ENCODE assay signal across 8 cellular contexts in genomic region chr13:42270857-42271215, GRCh38. TPM values are rescaled to one million over a fixed set of nuclear protein-coding genes. Genes with fewer than 3 reads are reported as not detected.
DNase-seq lines count a peak whose midpoint lies in the region; ATAC-seq and TF ChIP-seq lines count a peak whose summit lies in the region.

No MANE protein-coding gene starts in this region.

- no peaks in the 10 kb centered on the region for H3F3A ChIP-seq in OCI-LY1 (ENCODE audit: insufficient read depth, low read length)

- H3K9ac ChIP-seq in OCI-LY1 (ENCODE audit: low read length), result peak overlapping the region; percentile 74
- H3K9ac ChIP-seq in endodermal cell (ENCODE audit: extremely low read depth, low read length, poor library complexity, severe bottlenecking), result no peak overlapping the region

- ATAC-seq in GM21619 (IDR thresholded peaks at IDR 0.05; ENCODE audit: unreplicated experiment) (no peak), GM18502 (IDR thresholded peaks at IDR 0.05; ENCODE audit: poor library complexity, unreplicated experiment) (no peak), GM18517 (IDR thresholded peaks at IDR 0.05; ENCODE audit: unreplicated experiment) (no peak)

- CTCF ChIA-PET in CD8-positive, alpha-beta memory T cell (lab: Charles Lee), result interaction anchor here (1.4 kb wide), 1 partner anchor 207 kb away, joined by 4 read pairs; no protein-coding TSS in a partner anchor

- H3K4me3 Mint-ChIP-seq in CD8-positive, alpha-beta memory T cell, result peak overlapping the region; percentile 93 to 99 (median 97)
- H3K4me3 Mint-ChIP-seq in endodermal cell (peak overlapping the region; percentile 89), osteocyte (ENCODE audit: unreplicated experiment) (peak overlapping the region; percentile 98)

- peak overlapping the region; percentile 96 to 100 (median 98) for H3K27ac Mint-ChIP-seq in CD8-positive, alpha-beta memory T cell
- H3K27ac Mint-ChIP-seq in endodermal cell, result no peak overlapping the region
- peak overlapping the region; percentile 96 for H3K27ac Mint-ChIP-seq in osteocyte (ENCODE audit: unreplicated experiment)

- H3K9me3 ChIP-seq in CD8-positive, alpha-beta memory T cell (ENCODE audit: low read length), result no peaks in the 10 kb centered on the region
- no peaks in the 10 kb centered on the region for H3K9me3 ChIP-seq in OCI-LY1 (ENCODE audit: low read length)
- H3K9me3 ChIP-seq in endodermal cell (ENCODE audit: control insufficient read depth, low read length), result peaks cover 17% of the 10 kb centered on the region

- POLR2A ChIA-PET in CD8-positive, alpha-beta memory T cell (lab: Charles Lee), result interaction anchor here (1.4 to 1.8 kb wide), 2 partner anchors 126 to 721 kb away, joined by 5 to 6 read pairs; partner anchors contain the start of gene EPSTI1

- TF ChIP-seq CTCF in OCI-LY1 (IDR thresholded peaks at IDR 0.05; ENCODE audit: low read length) (no peak), endodermal cell (conservative IDR thresholded peaks at IDR 0.05) (no peak), osteocyte (IDR thresholded peaks at IDR 0.05) (no peak)

- no peak for DNase-seq in CD8-positive, alpha-beta memory T cell
- DNase-seq in endodermal cell, result no peak
- no peak for DNase-seq in osteocyte (ENCODE audit: extremely low spot score, unreplicated experiment)
- DNase-seq in NCI-H510A (lab: John Stamatoyannopoulos, UW), result no peak

- no peaks in the 10 kb centered on the region for H3K9me2 ChIP-seq in OCI-LY1 (ENCODE audit: low read depth, low read length)

- H3K9me3 Mint-ChIP-seq in CD8-positive, alpha-beta memory T cell, result no peaks in the 10 kb centered on the region
- H3K9me3 Mint-ChIP-seq in endodermal cell (peaks cover 20% of the 10 kb centered on the region), osteocyte (ENCODE audit: unreplicated experiment) (peaks cover 13% of the 10 kb centered on the region)

- peak overlapping the region; percentile 88 for H3K4me3 ChIP-seq in CD8-positive, alpha-beta memory T cell (ENCODE audit: low read length)
- H3K4me3 ChIP-seq in OCI-LY1 (ENCODE audit: low read depth, low read length, poor library complexity, severe bottlenecking) (peak overlapping the region; percentile 95), endodermal cell (ENCODE audit: low read length) (peak overlapping the region; percentile 89)

- H3K36me3 ChIP-seq in CD8-positive, alpha-beta memory T cell (ENCODE audit: insufficient read depth, low read length), result no peaks in the 10 kb centered on the region
- H3K36me3 ChIP-seq in OCI-LY1 (ENCODE audit: insufficient read depth, low read length) (no peaks in the 10 kb centered on the region), endodermal cell (ENCODE audit: control insufficient read depth, insufficient read depth, low read length) (no peaks in the 10 kb centered on the region)

- H3K27ac ChIP-seq in CD8-positive, alpha-beta memory T cell (ENCODE audit: low read depth, low read length), result peak overlapping the region; percentile 94
- H3K27ac ChIP-seq in OCI-LY1 (ENCODE audit: low read depth, low read length, poor library complexity, severe bottlenecking), result peak overlapping the region; percentile 59
- H3K27ac ChIP-seq in endodermal cell (ENCODE audit: low read depth, low read length), result no peak overlapping the region

- peaks cover 0 to 10% (median 0%) of the 10 kb centered on the region in 3 donors for H3K36me3 Mint-ChIP-seq in CD8-positive, alpha-beta memory T cell
- H3K36me3 Mint-ChIP-seq in endodermal cell (ENCODE audit: low read depth), result peaks cover 4% of the 10 kb centered on the region
- H3K36me3 Mint-ChIP-seq in osteocyte (ENCODE audit: unreplicated experiment), result no peaks in the 10 kb centered on the region

- H3K79me2 ChIP-seq in OCI-LY1 (ENCODE audit: insufficient read depth, low read length), result peaks cover 33% of the 10 kb centered on the region

- H3K4me1 ChIP-seq in CD8-positive, alpha-beta memory T cell (ENCODE audit: insufficient read depth, low read length), result peaks cover 27% of the 10 kb centered on the region
- H3K4me1 ChIP-seq in OCI-LY1 (ENCODE audit: insufficient read depth, low read length, severe bottlenecking) (peaks cover 38% of the 10 kb centered on the region), endodermal cell (ENCODE audit: control insufficient read depth, insufficient read depth, low read length) (no peaks in the 10 kb centered on the region)

- peak overlapping the region; percentile 82 for H3K4me2 ChIP-seq in OCI-LY1 (ENCODE audit: low read length)

- peaks cover 38 to 53% (median 51%) of the 10 kb centered on the region in 3 donors for H3K4me1 Mint-ChIP-seq in CD8-positive, alpha-beta memory T cell
- H3K4me1 Mint-ChIP-seq in endodermal cell, result peaks cover 12% of the 10 kb centered on the region
- peaks cover 36% of the 10 kb centered on the region for H3K4me1 Mint-ChIP-seq in osteocyte (ENCODE audit: unreplicated experiment)

- H2AFZ ChIP-seq in OCI-LY1 (ENCODE audit: low read length), result peak overlapping the region; percentile 20; the same call in 1 of the 2 replicates

- no peaks in the 10 kb centered on the region for H3K27me3 ChIP-seq in CD8-positive, alpha-beta memory T cell (ENCODE audit: insufficient read depth, low read length, poor library complexity, severe bottlenecking)
- H3K27me3 ChIP-seq in OCI-LY1 (ENCODE audit: insufficient read depth, low read length), result no peaks in the 10 kb centered on the region
- H3K27me3 ChIP-seq in endodermal cell (ENCODE audit: control insufficient read depth, insufficient read depth, low read length, poor library complexity, severe bottlenecking), result no peaks in the 10 kb centered on the region

- 87 to 89% methylated on average over 6 of the region's 6 CpGs for WGBS in endodermal cell (ENCODE audit: insufficient coverage in 1 of 2, insufficient read length in 1 of 2), 2 experiments

- peaks cover 0 to 2% of the 10 kb centered on the region in 2 donors for H3K27me3 Mint-ChIP-seq in CD8-positive, alpha-beta memory T cell
- H3K27me3 Mint-ChIP-seq in endodermal cell (ENCODE audit: insufficient read depth) (no peaks in the 10 kb centered on the region), osteocyte (ENCODE audit: unreplicated experiment) (no peaks in the 10 kb centered on the region)

- no peaks in the 10 kb centered on the region for H4K20me1 ChIP-seq in OCI-LY1 (ENCODE audit: insufficient read depth, low read length)

RNA-seq across cellular contexts. Expression of gene AKAP11, which starts 1.1 kb away (rescaled TPM):
- total RNA-seq in CD8-positive, alpha-beta memory T cell, result 10 to 100 TPM; 37.8 to 37.9 TPM
- polyA plus RNA-seq in CD8-positive, alpha-beta memory T cell, result 3.2 TPM
- total RNA-seq in endodermal cell (10 to 100 TPM; 16.9 to 17.6 TPM), osteocyte (34.8 and 37.3 TPM in 2 replicates)
- 18.2 TPM for polyA plus RNA-seq in endodermal cell (2013, experiment 1 of 2)
- polyA plus RNA-seq in endodermal cell (2013, experiment 2 of 2), result 19.4 TPM
